1 cellular context compared by ENCODE assay signal in the genomic region with DNA sequence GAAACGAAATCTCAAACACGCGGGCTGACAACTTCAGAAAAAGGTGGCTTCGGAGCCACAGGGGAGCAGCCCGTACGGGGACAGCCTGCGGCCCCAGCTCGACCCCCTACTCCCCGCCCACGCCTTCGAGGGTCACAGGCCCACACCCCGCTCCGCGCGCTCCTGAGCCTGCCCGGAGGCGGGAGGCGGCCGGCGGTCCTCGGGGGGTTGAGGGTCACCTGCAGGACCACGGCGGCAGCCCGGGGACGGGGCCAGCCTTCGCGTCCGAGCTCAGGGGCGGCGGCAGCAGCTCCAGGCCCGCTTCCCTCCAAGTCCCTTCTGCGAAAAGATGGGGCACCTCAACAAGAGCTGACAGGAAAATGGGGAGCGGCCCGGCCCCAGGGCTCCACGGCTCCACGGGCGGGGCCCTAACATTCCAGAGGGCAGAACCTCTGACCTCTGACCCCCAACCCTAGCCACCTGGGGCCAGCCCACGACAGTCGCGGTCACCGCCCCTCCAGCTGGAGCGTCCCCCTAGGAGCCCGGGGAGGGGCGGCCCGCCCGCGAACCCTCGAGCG.
A peak's percentile ranks its signal among the peaks of the same experiment; 100 is the strongest.
TF ChIP-seq lines count a peak whose summit lies in the region.

No MANE protein-coding gene starts in this region.

TF ChIP-seq in H1, 55 proteins besides CTCF, POLR2A, EP300 and RAD21 (continued from another document):
- TF ChIP-seq, protein P1, sequence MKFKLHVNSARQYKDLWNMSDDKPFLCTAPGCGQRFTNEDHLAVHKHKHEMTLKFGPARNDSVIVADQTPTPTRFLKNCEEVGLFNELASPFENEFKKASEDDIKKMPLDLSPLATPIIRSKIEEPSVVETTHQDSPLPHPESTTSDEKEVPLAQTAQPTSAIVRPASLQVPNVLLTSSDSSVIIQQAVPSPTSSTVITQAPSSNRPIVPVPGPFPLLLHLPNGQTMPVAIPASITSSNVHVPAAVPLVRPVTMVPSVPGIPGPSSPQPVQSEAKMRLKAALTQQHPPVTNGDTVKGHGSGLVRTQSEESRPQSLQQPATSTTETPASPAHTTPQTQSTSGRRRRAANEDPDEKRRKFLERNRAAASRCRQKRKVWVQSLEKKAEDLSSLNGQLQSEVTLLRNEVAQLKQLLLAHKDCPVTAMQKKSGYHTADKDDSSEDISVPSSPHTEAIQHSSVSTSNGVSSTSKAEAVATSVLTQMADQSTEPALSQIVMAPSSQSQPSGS (IDR thresholded peaks at IDR 0.05; ENCODE audit: low read length), result no peak
- TF ChIP-seq HDAC2 (IDR thresholded peaks at IDR 0.05; ENCODE audit: borderline replicate concordance in 1 of 2, low read depth in 2 of 2, low read length in 2 of 2) (peak in 1 of 2 experiments; percentile 46; a peak in 1 of 4 replicates), SP1 (IDR thresholded peaks at IDR 0.05; ENCODE audit: low read depth, low read length) (no peak), CHD1 (IDR thresholded peaks at IDR 0.05; ENCODE audit: low read depth, low read length) (no peak), ASH2L (IDR thresholded peaks at IDR 0.05; ENCODE audit: low read length) (no peak), BCL11A (IDR thresholded peaks at IDR 0.05; ENCODE audit: low read depth in 2 of 2, low read length in 2 of 2) (no peak), CHD2 (IDR thresholded peaks at IDR 0.05; ENCODE audit: low read length) (0 out of 2 replicates have a peak, but pooled peaks have one; percentile 29), PHF8 (conservative IDR thresholded peaks at IDR 0.05; ENCODE audit: low read depth, low read length) (peak; percentile 24; the same call in 1 of the 2 replicates), GABPA (IDR thresholded peaks at IDR 0.05; ENCODE audit: borderline replicate concordance, insufficient read depth, low read length) (no peak), RBBP5 (IDR thresholded peaks at IDR 0.05; ENCODE audit: borderline replicate concordance, low read depth, low read length) (peak; percentile 49; the same call in 1 of the 2 replicates), SIN3A (conservative IDR thresholded peaks at IDR 0.05 in 1 of 2, IDR thresholded peaks at IDR 0.05 in 1 of 2; ENCODE audit: low read depth in 1 of 2, low read length in 2 of 2) (0 out of 4 replicates have a peak, but pooled peaks of 1 of the 2 experiments have one; percentile 69), CBX8 (IDR thresholded peaks at IDR 0.05; ENCODE audit: borderline replicate concordance, low read depth, low read length) (no peak)
- TF ChIP-seq, protein P2, sequence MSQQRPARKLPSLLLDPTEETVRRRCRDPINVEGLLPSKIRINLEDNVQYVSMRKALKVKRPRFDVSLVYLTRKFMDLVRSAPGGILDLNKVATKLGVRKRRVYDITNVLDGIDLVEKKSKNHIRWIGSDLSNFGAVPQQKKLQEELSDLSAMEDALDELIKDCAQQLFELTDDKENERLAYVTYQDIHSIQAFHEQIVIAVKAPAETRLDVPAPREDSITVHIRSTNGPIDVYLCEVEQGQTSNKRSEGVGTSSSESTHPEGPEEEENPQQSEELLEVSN (IDR thresholded peaks at IDR 0.05), result peak; percentile 56
TF ChIP-seq in H1: peak in this region for 7.
